8 cellular contexts compared by ENCODE assay signal in genomic region chr19:3035542-3036118, GRCh38.
DNase-seq lines count a peak whose midpoint lies in the region; ATAC-seq and FAIRE-seq lines count a peak whose summit lies in the region.

No MANE protein-coding gene starts in this region.

- FAIRE-seq in GM19239 (lab: Jason Lieb, UNC) (peak; percentile 97), colon (lab: Jason Lieb, UNC) (peak; percentile 90)

- ATAC-seq in HG03442 (IDR thresholded peaks at IDR 0.05; ENCODE audit: unreplicated experiment): peak; percentile 77

- peak; percentile 98 for DNase-seq in Ammon's horn (ENCODE audit: low spot score)
- peak; percentile 99 for DNase-seq in GM19239 (ENCODE audit: insufficient read length, low spot score)
- peak; percentile 100 for DNase-seq in NCI-H524 (lab: John Stamatoyannopoulos, UW)
- peak; percentile 92 to 95 for DNase-seq in activated CD4-positive, alpha-beta T cell treated with anti-CD3 and anti-CD28 coated beads for 4 hours
- peak; percentile 96 for DNase-seq in kidney glomerular epithelial cell (lab: John Stamatoyannopoulos, UW)
- DNase-seq in stimulated activated CD4-positive, alpha-beta T cell treated with anti-CD3 and anti-CD28 coated beads, Interleukin-15, amount 100 ng/mL, for 48 hours (ENCODE audit: low read depth in 2 of 2): peak; percentile 94

Comparison
In these comparisons a context has a peak if more than half of its experiments do, and no peak if none do; other contexts are left out.
1. Peak in every context shown above with its lines: DNase-seq and ATAC-seq.